ENCODE assay signal across 8 cellular contexts in the genomic region with DNA sequence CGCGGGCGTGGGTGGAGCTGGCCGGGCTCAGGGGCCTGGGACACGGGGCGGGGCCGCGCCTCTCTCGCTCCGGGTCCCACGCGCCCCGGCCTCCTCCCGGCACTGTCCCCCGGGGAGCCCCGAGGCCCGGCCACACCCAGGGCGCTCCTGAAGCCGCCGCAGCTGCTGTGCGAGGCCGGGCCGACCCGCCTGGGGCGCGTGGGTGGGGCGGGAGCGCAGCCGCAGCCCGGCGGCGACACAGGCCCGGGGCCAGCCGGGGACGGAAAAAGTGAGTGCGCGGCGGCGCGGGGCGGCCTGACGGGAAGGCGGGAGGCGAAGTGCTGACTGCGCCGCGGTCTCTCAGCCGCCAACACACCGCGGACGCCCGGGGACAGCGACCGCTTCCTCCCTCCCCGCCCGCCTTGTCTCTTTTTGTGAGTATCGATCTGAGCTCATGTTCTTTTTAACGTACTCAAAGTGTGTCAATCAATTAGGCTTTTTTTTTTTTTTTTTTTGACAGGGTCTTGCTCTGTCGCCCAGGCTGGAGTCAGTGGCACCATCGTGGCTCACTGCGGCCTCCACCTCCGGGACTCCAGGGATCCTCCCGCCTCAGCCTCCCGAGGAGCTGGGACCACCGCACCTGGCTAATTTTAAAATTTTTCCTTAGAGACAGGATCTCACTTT. TPM values are rescaled to one million over a fixed set of nuclear protein-coding genes. Genes with fewer than 3 reads are reported as not detected.
DNase-seq lines count a peak whose midpoint lies in the region; TF ChIP-seq lines count a peak whose summit lies in the region.

No MANE protein-coding gene starts in this region.

- TF ChIP-seq CTCF in colonic mucosa (IDR thresholded peaks at IDR 0.05), result peak; percentile 18
- no peak for TF ChIP-seq CTCF in lower leg skin (IDR thresholded peaks at IDR 0.05)

- H3K4me3 ChIP-seq in colonic mucosa (peak overlapping the region; percentile 30), lower leg skin (ENCODE audit: low read depth, poor library complexity, severe bottlenecking) (no peak overlapping the region)

- no peaks in the 10 kb centered on the region for H3K4me1 ChIP-seq in colonic mucosa

- H3K27ac ChIP-seq in colonic mucosa, result no peak overlapping the region

- 5 to 6% methylated on average over 39 to 43 of the region's 65 CpGs for WGBS in lower leg skin, 2 donors

- peak overlapping the region; percentile 40 to 46 for H3K9ac ChIP-seq in colonic mucosa (ENCODE audit: low read depth in 2 of 2, low read length in 2 of 2)

- intact Hi-C loops in colonic mucosa (cut with DNase I), result no loop called here
- intact Hi-C loops in lower leg skin (cut with DNase I; ENCODE audit: low total_unique reads), result no loop called here

- H3K9me3 ChIP-seq in colonic mucosa, result no peaks in the 10 kb centered on the region

- DNase-seq in AG20443 (ENCODE audit: low spot score) (peak; percentile 94), GM19238 (ENCODE audit: insufficient read length, low spot score) (peak; percentile 77), HUDEP-2 (lab: John Stamatoyannopoulos, UW; ENCODE audit: unreplicated experiment in 76 of 76) (peak in 68 of 76 experiments; percentile 4 to 88 (median 61)), colonic mucosa (peak; percentile 78), lower leg skin (ENCODE audit: low spot score in 2 of 2) (peak; percentile 57 to 94), hippocampal formation (lab: John Stamatoyannopoulos, UW) (no peak)
- peak; percentile 78 for DNase-seq in activated CD4-positive, alpha-beta T cell treated with anti-CD3 and anti-CD28 coated beads for 1 hour
- peak; percentile 78 to 84 (median 80) for DNase-seq in stimulated activated CD4-positive, alpha-beta T cell treated with anti-CD3 and anti-CD28 coated beads, TNF-alpha, amount 100 ng/mL, for 48 hours (ENCODE audit: low read depth in 3 of 3)

- no peaks in the 10 kb centered on the region for H3K27me3 ChIP-seq in colonic mucosa

- H3K36me3 ChIP-seq in colonic mucosa, result no peaks in the 10 kb centered on the region

- TF ChIP-seq POLR2A in lower leg skin (IDR thresholded peaks at IDR 0.05), result no peak

RNA-seq across cellular contexts. Expression of a gene that starts 14.5 kb away (rescaled TPM):
- under 1 TPM; 0.21 to 0.35 TPM for total RNA-seq in colonic mucosa
- total RNA-seq in lower leg skin, result 1 to 10 TPM in 1 of 4 donors, under 1 TPM in 2, not detected in 1; 0.42 to 1.3 (median 0.86) TPM

RNA-seq across cellular contexts. Expression of a gene that starts 25.3 kb away (rescaled TPM):
- total RNA-seq in colonic mucosa (not detected), lower leg skin (under 1 TPM in 2 of 4 donors, not detected in 2; 0.10 to 0.23 TPM)

RNA-seq across cellular contexts. Expression of a gene that starts 35.2 kb away (rescaled TPM):
- total RNA-seq in colonic mucosa (10 to 100 TPM; 36.9 to 84.5 TPM), lower leg skin (under 1 TPM in 1 of 4 donors, not detected in 3; 0.15 TPM)

Comparison
In these comparisons a context has a peak if more than half of its experiments do, and no peak if none do; other contexts are left out.
1. DNase-seq: peak in AG20443 (single experiment), GM19238 (single experiment), HUDEP-2 (68 of 76), activated CD4-positive, alpha-beta T cell treated with anti-CD3 and anti-CD28 coated beads for 1 hour (single experiment), colonic mucosa (single experiment), lower leg skin (2 of 2) and stimulated activated CD4-positive, alpha-beta T cell treated with anti-CD3 and anti-CD28 coated beads, TNF-alpha, amount 100 ng/mL, for 48 hours (3 of 3); none in hippocampal formation (0 of 2).
2. RNA of a gene that starts 35.2 kb away (total RNA-seq): 36.9 to 84.5 TPM in colonic mucosa; 0.15 TPM in lower leg skin; every median in the first group is over 10 times any median in the second.